8 cellular contexts compared by ENCODE assay signal in the genomic region with DNA sequence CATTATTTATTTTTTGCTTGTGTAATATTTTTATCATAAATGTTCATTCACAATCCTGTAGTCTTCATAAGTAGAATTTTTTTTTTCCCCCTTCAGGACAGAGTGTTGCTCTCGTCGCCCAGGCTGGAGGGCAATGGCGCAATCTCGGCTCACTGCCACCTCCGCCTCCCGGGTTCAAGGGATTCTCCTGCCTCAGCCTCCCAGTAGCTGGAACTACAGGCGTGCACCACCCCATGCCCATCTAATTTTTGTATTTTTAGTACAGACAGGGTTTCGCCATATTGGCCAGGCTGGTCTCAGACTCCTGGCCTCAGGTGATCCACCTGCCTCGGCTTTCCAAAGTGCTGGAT. TPM values are rescaled to one million over a fixed set of nuclear protein-coding genes. Genes with fewer than 3 reads are reported as not detected.
A peak's percentile ranks its signal among the peaks of the same experiment; 100 is the strongest.
DNase-seq lines count a peak whose midpoint lies in the region; ATAC-seq, FAIRE-seq and TF ChIP-seq lines count a peak whose summit lies in the region.
"Not testable (repeated sequence)": the region's sequence is repeated elsewhere in the genome, so short reads cannot be mapped to it uniquely, and the experiment has no call there.

No MANE protein-coding gene starts in this region.

- H3K27ac ChIP-seq in DND-41 (ENCODE audit: low read length) (peak overlapping the region; percentile 75; the same call in 1 of the 2 replicates), RWPE1 (peak overlapping the region; percentile 97), keratinocyte (ENCODE audit: control insufficient read depth, insufficient read depth, low read length) (peak overlapping the region; percentile 80), upper lobe of right lung (peak overlapping the region; percentile 74)
- H3K27ac ChIP-seq in K562 (ENCODE audit: extremely low read depth, low read depth, low read length); endothelial cell of umbilical vein (ENCODE audit: insufficient read depth, low read depth, low read length): not testable (repeated sequence)

- ATAC-seq in DND-41 (ENCODE audit: insufficient read depth, low read depth); K562; stimulated activated memory B cell treated with anti-CD40 and anti-IgM and Interleukin-4, amounts not matched to agents 10 μg/mL and 1 μg/mL and 100 μg/mL, for 72 hours: not testable (repeated sequence)
- peak; percentile 28 for ATAC-seq in upper lobe of right lung

- POLR2A ChIA-PET in RWPE1 (lab: Yijun Ruan, JAX; ENCODE audit: low non-redundant PET); endothelial cell of umbilical vein (lab: Charles Lee): not testable (repeated sequence)
- POLR2A ChIA-PET in K562 (lab: Yijun Ruan, JAX), result interaction anchor here (2.8 to 10.0 kb wide), 2 partner anchors 6 to 57 kb away, joined by 19 to 103 read pairs; no protein-coding TSS in a partner anchor

- not testable (repeated sequence) for H3K36me3 ChIP-seq in DND-41 (ENCODE audit: insufficient read depth, low read length); K562 (ENCODE audit: control insufficient read depth, insufficient read depth, low read length); endothelial cell of umbilical vein (ENCODE audit: control insufficient read depth in 2 of 2, extremely low read depth in 1 of 2, insufficient read depth in 2 of 2, low read length in 2 of 2); keratinocyte (ENCODE audit: control insufficient read depth in 2 of 2, extremely low read depth in 1 of 2, insufficient read depth in 2 of 2, low read length in 2 of 2); upper lobe of right lung

- H3K9me3 Mint-ChIP-seq in stimulated activated memory B cell treated with anti-CD40 and anti-IgM and Interleukin-4, amounts not matched to agents 10 μg/mL and 1 μg/mL and 100 μg/mL, for 72 hours, result not testable (repeated sequence)

- peaks cover 16% of the 10 kb centered on the region for H3K4me1 ChIP-seq in DND-41 (ENCODE audit: insufficient read depth, low read length)
- H3K4me1 ChIP-seq in K562 (replicated peaks in 1 of 2; ENCODE audit: control insufficient read depth in 2 of 2, insufficient read depth in 2 of 2, low read length in 2 of 2), result peaks cover 34 to 36% of the 10 kb centered on the region in 2 experiments
- not testable (repeated sequence) for H3K4me1 ChIP-seq in endothelial cell of umbilical vein (ENCODE audit: control insufficient read depth, extremely low read depth, insufficient read depth, low read length); upper lobe of right lung
- H3K4me1 ChIP-seq in keratinocyte (ENCODE audit: control insufficient read depth, extremely low read depth, insufficient read depth, low read length), result peaks cover 30% of the 10 kb centered on the region

- H3K4me2 ChIP-seq in DND-41 (ENCODE audit: insufficient read depth, low read length); K562 (ENCODE audit: insufficient read depth, low read length); endothelial cell of umbilical vein (ENCODE audit: insufficient read depth, low read length): not testable (repeated sequence)
- peak overlapping the region; percentile 90 for H3K4me2 ChIP-seq in keratinocyte (ENCODE audit: control insufficient read depth, extremely low read depth, insufficient read depth, low read depth, low read length)

- TF ChIP-seq EP300 in K562 (IDR thresholded peaks at IDR 0.05; ENCODE audit: low read length), result not testable (repeated sequence)

- H2AFZ ChIP-seq in DND-41 (ENCODE audit: low read depth, low read length); K562 (ENCODE audit: low read depth, low read length); endothelial cell of umbilical vein (ENCODE audit: low read depth, low read length); keratinocyte (ENCODE audit: control insufficient read depth, low read length): not testable (repeated sequence)

- H4K20me1 ChIP-seq in DND-41 (ENCODE audit: insufficient read depth, low read length); K562 (replicated peaks; ENCODE audit: control insufficient read depth, insufficient read depth, low read length); endothelial cell of umbilical vein (replicated peaks; ENCODE audit: control insufficient read depth, extremely low read depth, insufficient read depth, low read length); keratinocyte (ENCODE audit: control insufficient read depth, extremely low read depth, insufficient read depth, low read length): not testable (repeated sequence)

- BruUV-seq in K562 (replicated peaks; lab: Mats Ljungman, UMichigan), result not testable (repeated sequence)
- TSS peak; percentile 39 for BruUV-seq in endothelial cell of umbilical vein (replicated peaks; lab: Mats Ljungman, UMichigan)

- not testable (repeated sequence) for H3K9me1 ChIP-seq in K562 (ENCODE audit: control insufficient read depth, insufficient read depth, low read length); endothelial cell of umbilical vein (replicated peaks; ENCODE audit: control insufficient read depth, extremely low read depth, insufficient read depth, low read length); keratinocyte (ENCODE audit: control insufficient read depth, extremely low read depth, insufficient read depth, low read length)

- TF ChIP-seq RAD21 in K562 (CRISPR knock-in tag; conservative IDR thresholded peaks at IDR 0.05 in 1 of 2, IDR thresholded peaks at IDR 0.05 in 1 of 2), result not testable (repeated sequence)

- in situ Hi-C loops in K562 (cut with MboI), result not testable (repeated sequence)

- H3K27me3 ChIP-seq in DND-41 (ENCODE audit: insufficient read depth, low read length, poor library complexity); K562 (ENCODE audit: control insufficient read depth in 2 of 2, insufficient read depth in 2 of 2, low read length in 2 of 2); endothelial cell of umbilical vein (ENCODE audit: control insufficient read depth in 2 of 2, insufficient read depth in 2 of 2, low read length in 2 of 2); keratinocyte (ENCODE audit: control insufficient read depth, extremely low read depth, insufficient read depth, low read length); upper lobe of right lung: not testable (repeated sequence)

- not testable (repeated sequence) for H3K27me3 Mint-ChIP-seq in stimulated activated memory B cell treated with anti-CD40 and anti-IgM and Interleukin-4, amounts not matched to agents 10 μg/mL and 1 μg/mL and 100 μg/mL, for 72 hours

- not testable (repeated sequence) for FAIRE-seq in K562 (lab: Jason Lieb, UNC); endothelial cell of umbilical vein (lab: Jason Lieb, UNC); keratinocyte (lab: Jason Lieb, UNC)

- peak overlapping the region; percentile 29 for H3K27ac Mint-ChIP-seq in stimulated activated memory B cell treated with anti-CD40 and anti-IgM and Interleukin-4, amounts not matched to agents 10 μg/mL and 1 μg/mL and 100 μg/mL, for 72 hours

- dilution Hi-C loops in endothelial cell of umbilical vein (cut with MboI; ENCODE audit: extremely low pct_ligation_motif_present, low sequenced_read_pairs); keratinocyte (cut with MboI; ENCODE audit: extremely low pct_ligation_motif_present, low sequenced_read_pairs): not testable (repeated sequence)

- peaks cover 20% of the 10 kb centered on the region for H3K4me1 Mint-ChIP-seq in stimulated activated memory B cell treated with anti-CD40 and anti-IgM and Interleukin-4, amounts not matched to agents 10 μg/mL and 1 μg/mL and 100 μg/mL, for 72 hours

- not testable (repeated sequence) for TF ChIP-seq POLR2A in K562 (conservative IDR thresholded peaks at IDR 0.05); endothelial cell of umbilical vein (IDR thresholded peaks at IDR 0.05; ENCODE audit: low read depth, low read length)

- not testable (repeated sequence) for H3K9me3 ChIP-seq in DND-41 (ENCODE audit: insufficient read depth, low read length, severe bottlenecking); K562 (replicated peaks; ENCODE audit: control insufficient read depth, insufficient read depth, low read depth, low read length); endothelial cell of umbilical vein (replicated peaks; ENCODE audit: control insufficient read depth, insufficient read depth, low read length); keratinocyte (ENCODE audit: control insufficient read depth, low read depth, low read length); upper lobe of right lung

- H3K9ac ChIP-seq in DND-41 (ENCODE audit: low read depth, low read length); K562 (ENCODE audit: insufficient read depth in 1 of 2, low read depth in 2 of 2, low read length in 2 of 2); endothelial cell of umbilical vein (replicated peaks; ENCODE audit: extremely low read depth, insufficient read depth, low read length): not testable (repeated sequence)
- H3K9ac ChIP-seq in keratinocyte (ENCODE audit: control insufficient read depth, extremely low read depth, insufficient read depth, low read length), result peak overlapping the region; percentile 54

- not testable (repeated sequence) for H3K36me3 Mint-ChIP-seq in stimulated activated memory B cell treated with anti-CD40 and anti-IgM and Interleukin-4, amounts not matched to agents 10 μg/mL and 1 μg/mL and 100 μg/mL, for 72 hours

- 87% methylated on average over 9 of the region's 9 CpGs for WGBS in K562 (ENCODE audit: insufficient coverage, low coverage, missing lambda C conversion rate)

- not testable (repeated sequence) for H3K4me3 Mint-ChIP-seq in stimulated activated memory B cell treated with anti-CD40 and anti-IgM and Interleukin-4, amounts not matched to agents 10 μg/mL and 1 μg/mL and 100 μg/mL, for 72 hours

- not testable (repeated sequence) for H3K79me2 ChIP-seq in DND-41 (ENCODE audit: insufficient read depth, low read length); endothelial cell of umbilical vein (ENCODE audit: control insufficient read depth, insufficient read depth, low read length); keratinocyte (ENCODE audit: control insufficient read depth, insufficient read depth, low read length)
- H3K79me2 ChIP-seq in K562 (ENCODE audit: control insufficient read depth, insufficient read depth, low read length), result peaks cover 14% of the 10 kb centered on the region; the same call in 2 of the 3 replicates

- intact Hi-C loops in K562 (cut with micrococcal nuclease); endothelial cell of umbilical vein (cut with micrococcal nuclease); posterior vena cava (cut with DNase I); upper lobe of right lung (cut with DNase I): not testable (repeated sequence)

- CTCF ChIA-PET in RWPE1 (lab: Yijun Ruan, JAX) (interaction anchor here (0.7 to 0.8 kb wide), 2 partner anchors 56 to 104 kb away, joined by 3 read pairs; no protein-coding TSS in a partner anchor), endothelial cell of umbilical vein (lab: Charles Lee) (interaction anchor here (1.0 kb wide), 1 partner anchor 10 kb away, joined by 3 read pairs; no protein-coding TSS in a partner anchor)
- CTCF ChIA-PET in K562 (lab: Yijun Ruan, JAX; ENCODE audit: low intra/inter-chr PET ratio), result not testable (repeated sequence)

- not testable (repeated sequence) for TF ChIP-seq CTCF in DND-41 (IDR thresholded peaks at IDR 0.05; ENCODE audit: borderline replicate concordance, extremely low read depth, low read length, poor library complexity, severe bottlenecking); RWPE1 (conservative IDR thresholded peaks at IDR 0.05; ENCODE audit: low read depth); K562 (IDR thresholded peaks at IDR 0.05 in 2 of 3, conservative IDR thresholded peaks at IDR 0.05 in 1 of 3; ENCODE audit: insufficient read depth in 2 of 3, low read depth in 1 of 3, low read length in 3 of 3); endothelial cell of umbilical vein (IDR thresholded peaks at IDR 0.05; ENCODE audit: extremely low read depth in 1 of 2, insufficient read depth in 1 of 2, low read depth in 1 of 2, low read length in 2 of 2); keratinocyte (optimal IDR thresholded peaks at IDR 0.05 in 1 of 3, IDR thresholded peaks at IDR 0.05 in 1 of 3, conservative IDR thresholded peaks at IDR 0.05 in 1 of 3; ENCODE audit: extremely low read depth in 1 of 3, insufficient read depth in 2 of 3, low read length in 3 of 3); upper lobe of right lung (IDR thresholded peaks at IDR 0.05)

- not testable (repeated sequence) for H3K4me3 ChIP-seq in DND-41 (ENCODE audit: low read depth in 1 of 2, low read length in 2 of 2); K562; endothelial cell of umbilical vein (replicated peaks in 1 of 3; ENCODE audit: insufficient read depth in 1 of 3, low read depth in 1 of 3, low read length in 3 of 3); keratinocyte (ENCODE audit: control insufficient read depth in 2 of 3, extremely low read depth in 1 of 3, insufficient read depth in 2 of 3, low read depth in 1 of 3, low read length in 3 of 3); upper lobe of right lung

- DNase-seq in DND-41; RWPE1 (ENCODE audit: low spot score); K562 (ENCODE audit: extremely low read depth in 1 of 4, low spot score in 3 of 4); endothelial cell of umbilical vein (ENCODE audit: low read depth, low spot score); keratinocyte (ENCODE audit: low read depth, low spot score): not testable (repeated sequence)
- DNase-seq in posterior vena cava (ENCODE audit: low spot score), result peak; percentile 41
- DNase-seq in upper lobe of right lung, result peak; percentile 78

RNA-seq across cellular contexts. Expression of a gene that starts 54.7 kb away (rescaled TPM):
- total RNA-seq in K562 (2011; cell fraction: chromatin; rRNA removed; ENCODE audit: low replicate concordance), result 1,487 and 3,369 TPM in 2 replicates
- 1,103 and 1,251 TPM in 2 replicates for total RNA-seq in K562 (2011; cell fraction: nucleolus; rRNA removed)
- 1,578 and 1,589 TPM in 2 replicates for total RNA-seq in K562 (2011; cell fraction: nucleoplasm; rRNA removed)
- total RNA-seq in K562 (2014; rRNA removed) (303 and 478 TPM in 2 replicates), K562 (2014; rRNA removed; fragmentation: Illumina TruSeq; extraction: Trizol) (468 and 534 TPM in 2 replicates), K562 (2015; rRNA removed; fragmentation: Illumina TruSeq; extraction: Trizol) (310 and 332 TPM in 2 replicates), K562 (2021) (450 and 470 TPM in 2 replicates), endothelial cell of umbilical vein (58.4 and 69.6 TPM in 2 replicates), posterior vena cava (100 to 1,000 TPM in 1 of 2 donors, 10 to 100 TPM in 1; 73.4 to 132 TPM), upper lobe of right lung (248 TPM)
- polyA plus RNA-seq in K562 (2011; rRNA removed) (521 and 679 TPM in 2 replicates), K562 (2014; fragmentation: Illumina TruSeq; extraction: Trizol) (239 and 256 TPM in 2 replicates), K562 (2014; fragmentation: Nextera tagmentation; extraction: Ambion mirVana) (100 to 1,000 TPM; 149 to 308 TPM), K562 (2014; rRNA removed) (241 and 268 TPM in 2 replicates), endothelial cell of umbilical vein (11.4 and 14.1 TPM in 2 replicates), keratinocyte (57.2 to 125 TPM (median 109 TPM) in 3 replicates)
- polyA plus RNA-seq in K562 (2011; cell fraction: cytosol; rRNA removed), result 104 and 238 TPM in 2 replicates
- 454 and 755 TPM in 2 replicates for polyA plus RNA-seq in K562 (2011; cell fraction: nucleus; rRNA removed)
- polyA plus RNA-seq in K562 (2012), result 166 and 406 TPM in 2 replicates
- 2,244 and 2,897 TPM in 2 replicates for polyA minus RNA-seq in K562 (2011; rRNA and poly(A)+ RNA removed)
- polyA minus RNA-seq in K562 (2011; cell fraction: cytosol; rRNA and poly(A)+ RNA removed), result 425 and 493 TPM in 2 replicates
- 581 and 964 TPM in 2 replicates for polyA minus RNA-seq in K562 (2011; cell fraction: nucleus; rRNA and poly(A)+ RNA removed)
- polyA plus RNA-seq in endothelial cell of umbilical vein (2011; cell fraction: cytosol; rRNA removed), result 12.0 and 13.7 TPM in 2 replicates
- polyA plus RNA-seq in endothelial cell of umbilical vein (2011; cell fraction: nucleus; rRNA removed), result 23.3 and 30.5 TPM in 2 replicates
- 49.2 and 62.5 TPM in 2 replicates for polyA plus RNA-seq in endothelial cell of umbilical vein (2012)
- polyA minus RNA-seq in endothelial cell of umbilical vein (46.9 and 74.8 TPM in 2 replicates), keratinocyte (45.5 to 232 TPM (median 222 TPM) in 3 replicates)
- polyA minus RNA-seq in endothelial cell of umbilical vein (2011; cell fraction: cytosol; rRNA and poly(A)+ RNA removed), result 337 TPM
- 33.6 and 50.2 TPM in 2 replicates for polyA minus RNA-seq in endothelial cell of umbilical vein (2011; cell fraction: nucleus; rRNA and poly(A)+ RNA removed)
- polyA plus RNA-seq in keratinocyte (2011; ENCODE audit: low read depth), result 84.5 TPM
- 21.8 and 51.8 TPM in 2 replicates for polyA plus RNA-seq in keratinocyte (2011; cell fraction: cytosol; rRNA removed)
- 153 and 229 TPM in 2 replicates for polyA plus RNA-seq in keratinocyte (2011; cell fraction: nucleus; rRNA removed)
- polyA plus RNA-seq in keratinocyte (2012; ENCODE audit: low replicate concordance), result 38.0 and 65.3 TPM in 2 replicates
- 95.3 TPM for polyA minus RNA-seq in keratinocyte (2011; cell fraction: cytosol; rRNA and poly(A)+ RNA removed)
- polyA minus RNA-seq in keratinocyte (2011; cell fraction: nucleus; rRNA and poly(A)+ RNA removed), result 311 and 404 TPM in 2 replicates
